22 cellular contexts compared by ENCODE assay signal in the genomic region with DNA sequence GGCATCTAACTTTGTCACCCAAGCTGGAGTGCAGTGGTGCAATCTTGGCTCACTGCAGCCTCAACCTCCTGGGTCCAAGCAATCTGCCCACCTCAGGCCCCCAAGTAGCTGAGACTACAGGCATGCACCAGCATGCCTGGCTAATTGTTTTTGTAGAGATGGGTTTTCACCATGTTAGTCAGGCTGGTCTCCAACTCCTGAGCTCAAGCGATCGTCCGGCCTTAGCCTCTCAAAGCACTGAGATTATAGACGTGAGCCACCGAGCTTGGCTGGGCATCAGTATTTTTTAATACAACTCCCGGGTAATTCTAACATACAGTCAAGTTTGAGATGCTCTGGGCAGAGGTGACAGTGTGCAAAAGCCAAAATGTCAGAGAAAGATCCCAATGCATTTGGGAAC.
DNase-seq lines count a peak whose midpoint lies in the region; ATAC-seq and TF ChIP-seq lines count a peak whose summit lies in the region.
"Had no signal": no experiment of that assay in that cellular context is flagged by ENCODE, and none has a peak within 500 bp of the region (broad histone marks: within the 10 kb centered on the region; RNA-seq: fewer than 3 reads in every experiment).

No MANE protein-coding gene starts in this region.

- BruUV-seq in PC-3 (replicated peaks; lab: Mats Ljungman, UMichigan), result no TSS peak

- H3K4me1 ChIP-seq in CD8-positive, alpha-beta memory T cell (ENCODE audit: insufficient read depth, low read length), result peaks cover 26% of the 10 kb centered on the region
- peaks cover 6% of the 10 kb centered on the region for H3K4me1 ChIP-seq in PC-3 (ENCODE audit: insufficient read depth, low read length)
- H3K4me1 ChIP-seq: BLaER1 treated with 17β-estradiol and CSF1 and Interleukin-3, amounts not matched to agents 10 nM and 100 nM; right lobe of liver had no signal

- H3F3A ChIP-seq in PC-3 (ENCODE audit: low read length, unreplicated experiment), result no peaks in the 10 kb centered on the region

- peaks cover 66% of the 10 kb centered on the region for H3K4me1 Mint-ChIP-seq in activated CD8-positive, alpha-beta memory T cell treated with anti-CD3 and anti-CD28 coated beads, Interleukin-2, amount 10 ng/mL, durations not matched to agents 7 days and 5 days
- H3K4me1 Mint-ChIP-seq in CD8-positive, alpha-beta memory T cell, result peaks cover 42 to 68% (median 60%) of the 10 kb centered on the region in 3 donors
- H3K4me1 Mint-ChIP-seq in activated CD4-positive, alpha-beta memory T cell treated with anti-CD3 and anti-CD28 coated beads, Interleukin-2, amount 10 ng/mL, durations not matched to agents 7 days and 5 days, result peaks cover 75% of the 10 kb centered on the region
- peaks cover 53 to 58% of the 10 kb centered on the region in 2 donors for H3K4me1 Mint-ChIP-seq in natural killer cell

- no peak overlapping the region for H3K4me3 Mint-ChIP-seq in activated CD8-positive, alpha-beta memory T cell treated with anti-CD3 and anti-CD28 coated beads, Interleukin-2, amount 10 ng/mL, durations not matched to agents 7 days and 5 days
- H3K4me3 Mint-ChIP-seq in CD8-positive, alpha-beta memory T cell, result no peak overlapping the region
- no peak overlapping the region for H3K4me3 Mint-ChIP-seq in activated CD4-positive, alpha-beta memory T cell treated with anti-CD3 and anti-CD28 coated beads, Interleukin-2, amount 10 ng/mL, durations not matched to agents 7 days and 5 days
- H3K4me3 Mint-ChIP-seq in natural killer cell, result no peak overlapping the region
- H3K4me3 Mint-ChIP-seq: HFFc6 had no signal

- no peak overlapping the region for H3K27ac ChIP-seq in CD8-positive, alpha-beta memory T cell (ENCODE audit: low read depth, low read length)
- no peak overlapping the region for H3K27ac ChIP-seq in PC-3 (ENCODE audit: low read length)
- H3K27ac ChIP-seq: BLaER1 treated with 17β-estradiol and CSF1 and Interleukin-3, amounts not matched to agents 10 nM and 100 nM; esophagus squamous epithelium; parathyroid adenoma; right lobe of liver; VCaP had no signal

- no peak for DNase-seq in activated CD8-positive, alpha-beta memory T cell treated with anti-CD3 and anti-CD28 coated beads, Interleukin-2, amount 10 ng/mL, durations not matched to agents 7 days and 5 days
- DNase-seq in activated CD8-positive, alpha-beta memory T cell treated with anti-CD3 and anti-CD28 coated beads, Interleukin-2, amount 50 U/mL, for 48 hours, result no peak
- no peak for DNase-seq in CD8-positive, alpha-beta memory T cell
- no peak for DNase-seq in activated CD4-positive, alpha-beta memory T cell treated with anti-CD3 and anti-CD28 coated beads, Interleukin-2, amount 10 ng/mL, durations not matched to agents 7 days and 5 days
- DNase-seq in natural killer cell, result no peak
- DNase-seq in COR-L47 (lab: John Stamatoyannopoulos, UW), result no peak
- no peak for DNase-seq in PC-3
- DNase-seq: ACHN; activated CD8-positive, alpha-beta memory T cell treated with anti-CD3 and anti-CD28 coated beads for 24 hours; activated gamma-delta T cell; effector CD8-positive, alpha-beta T cell; esophagus squamous epithelium; HFFc6; mesenchymal stem cell; naive B cell; right lobe of liver had no signal

- H3K9ac ChIP-seq in PC-3 (ENCODE audit: low read length), result no peak overlapping the region
- H3K9ac ChIP-seq: BLaER1 treated with 17β-estradiol and CSF1 and Interleukin-3, amounts not matched to agents 10 nM and 100 nM; parathyroid adenoma had no signal

- no peaks in the 10 kb centered on the region for H3K9me3 Mint-ChIP-seq in activated CD8-positive, alpha-beta memory T cell treated with anti-CD3 and anti-CD28 coated beads, Interleukin-2, amount 10 ng/mL, durations not matched to agents 7 days and 5 days (ENCODE audit: low read depth)
- no peaks in the 10 kb centered on the region for H3K9me3 Mint-ChIP-seq in CD8-positive, alpha-beta memory T cell
- no peaks in the 10 kb centered on the region for H3K9me3 Mint-ChIP-seq in activated CD4-positive, alpha-beta memory T cell treated with anti-CD3 and anti-CD28 coated beads, Interleukin-2, amount 10 ng/mL, durations not matched to agents 7 days and 5 days
- H3K9me3 Mint-ChIP-seq in natural killer cell, result no peaks in the 10 kb centered on the region
- H3K9me3 Mint-ChIP-seq: HFFc6, naive B cell had no signal

- no peaks in the 10 kb centered on the region for H3K27me3 Mint-ChIP-seq in activated CD8-positive, alpha-beta memory T cell treated with anti-CD3 and anti-CD28 coated beads, Interleukin-2, amount 10 ng/mL, durations not matched to agents 7 days and 5 days
- peaks cover 0 to 1% of the 10 kb centered on the region in 2 donors for H3K27me3 Mint-ChIP-seq in CD8-positive, alpha-beta memory T cell
- no peaks in the 10 kb centered on the region for H3K27me3 Mint-ChIP-seq in activated CD4-positive, alpha-beta memory T cell treated with anti-CD3 and anti-CD28 coated beads, Interleukin-2, amount 10 ng/mL, durations not matched to agents 7 days and 5 days
- H3K27me3 Mint-ChIP-seq in natural killer cell (ENCODE audit: low read depth in 2 of 2), result no peaks in the 10 kb centered on the region
- H3K27me3 Mint-ChIP-seq: naive B cell had no signal

- no peak for ATAC-seq in activated CD8-positive, alpha-beta memory T cell treated with anti-CD3 and anti-CD28 coated beads, Interleukin-2, amount 10 ng/mL, durations not matched to agents 7 days and 5 days
- ATAC-seq in natural killer cell, result no peak
- ATAC-seq in HG03469 (IDR thresholded peaks at IDR 0.05; ENCODE audit: unreplicated experiment), result no peak
- no peak for ATAC-seq in PC-3
- ATAC-seq: HepG2 had no signal

- no peaks in the 10 kb centered on the region for H3K79me2 ChIP-seq in PC-3 (ENCODE audit: low read length)
- H3K79me2 ChIP-seq: parathyroid adenoma had no signal

- H3K4me2 ChIP-seq in PC-3 (ENCODE audit: low read length), result no peak overlapping the region
- H3K4me2 ChIP-seq: BLaER1 treated with 17β-estradiol and CSF1 and Interleukin-3, amounts not matched to agents 10 nM and 100 nM had no signal

- intact Hi-C loops in natural killer cell (cut with micrococcal nuclease) (no loop called here), PC-3 (cut with micrococcal nuclease) (no loop called here)

- peak overlapping the region; percentile 86 for H3K27ac Mint-ChIP-seq in activated CD8-positive, alpha-beta memory T cell treated with anti-CD3 and anti-CD28 coated beads, Interleukin-2, amount 10 ng/mL, durations not matched to agents 7 days and 5 days
- H3K27ac Mint-ChIP-seq in CD8-positive, alpha-beta memory T cell, result peak overlapping the region in 5 of 8 donors; percentile 5 to 84 (median 66)
- H3K27ac Mint-ChIP-seq in activated CD4-positive, alpha-beta memory T cell treated with anti-CD3 and anti-CD28 coated beads, Interleukin-2, amount 10 ng/mL, durations not matched to agents 7 days and 5 days, result peak overlapping the region; percentile 75
- peak overlapping the region; percentile 69 to 82 for H3K27ac Mint-ChIP-seq in natural killer cell
- H3K27ac Mint-ChIP-seq: HFFc6 had no signal

- no peaks in the 10 kb centered on the region for H3K9me3 ChIP-seq in CD8-positive, alpha-beta memory T cell (ENCODE audit: low read length)
- no peaks in the 10 kb centered on the region for H3K9me3 ChIP-seq in PC-3 (ENCODE audit: low read length)
- H3K9me3 ChIP-seq: BLaER1 treated with 17β-estradiol and CSF1 and Interleukin-3, amounts not matched to agents 10 nM and 100 nM; esophagus squamous epithelium; right lobe of liver; tibial nerve had no signal

- TF ChIP-seq CTCF in natural killer cell (IDR thresholded peaks at IDR 0.05) (no peak), PC-3 (conservative IDR thresholded peaks at IDR 0.05; ENCODE audit: low read depth, low read length) (no peak)

- no peaks in the 10 kb centered on the region for H4K20me1 ChIP-seq in PC-3 (ENCODE audit: low read length)
- H4K20me1 ChIP-seq: BLaER1 treated with 17β-estradiol and CSF1 and Interleukin-3, amounts not matched to agents 10 nM and 100 nM had no signal

- CTCF ChIA-PET in activated CD8-positive, alpha-beta memory T cell treated with anti-CD3 and anti-CD28 coated beads, Interleukin-2, amount 10 ng/mL, durations not matched to agents 7 days and 5 days (lab: Charles Lee), result no interaction called here
- CTCF ChIA-PET in CD8-positive, alpha-beta memory T cell (lab: Charles Lee), result interaction anchor here (0.8 kb wide), 1 partner anchor 126 kb away, joined by 3 read pairs; no protein-coding TSS in a partner anchor
- CTCF ChIA-PET in activated CD4-positive, alpha-beta memory T cell treated with anti-CD3 and anti-CD28 coated beads, Interleukin-2, amount 10 ng/mL, durations not matched to agents 7 days and 5 days (lab: Charles Lee), result no interaction called here
- CTCF ChIA-PET in PC-3 (lab: Charles Lee), result no interaction called here

- no peaks in the 10 kb centered on the region for H3K27me3 ChIP-seq in CD8-positive, alpha-beta memory T cell (ENCODE audit: insufficient read depth, low read length, poor library complexity, severe bottlenecking)
- H3K27me3 ChIP-seq in PC-3 (ENCODE audit: low read length), result no peaks in the 10 kb centered on the region
- H3K27me3 ChIP-seq: BLaER1 treated with 17β-estradiol and CSF1 and Interleukin-3, amounts not matched to agents 10 nM and 100 nM; esophagus squamous epithelium; right lobe of liver; tibial nerve had no signal

- no peak overlapping the region for H2AFZ ChIP-seq in PC-3 (ENCODE audit: low read length)

- peaks cover 67% of the 10 kb centered on the region for H3K36me3 Mint-ChIP-seq in activated CD8-positive, alpha-beta memory T cell treated with anti-CD3 and anti-CD28 coated beads, Interleukin-2, amount 10 ng/mL, durations not matched to agents 7 days and 5 days
- peaks cover 6 to 87% (median 31%) of the 10 kb centered on the region in 3 donors for H3K36me3 Mint-ChIP-seq in CD8-positive, alpha-beta memory T cell
- peaks cover 85% of the 10 kb centered on the region for H3K36me3 Mint-ChIP-seq in activated CD4-positive, alpha-beta memory T cell treated with anti-CD3 and anti-CD28 coated beads, Interleukin-2, amount 10 ng/mL, durations not matched to agents 7 days and 5 days (ENCODE audit: low read depth)
- H3K36me3 Mint-ChIP-seq in natural killer cell, result peaks cover 8% of the 10 kb centered on the region

- peaks cover 28% of the 10 kb centered on the region for H3K36me3 ChIP-seq in CD8-positive, alpha-beta memory T cell (ENCODE audit: insufficient read depth, low read length)
- no peaks in the 10 kb centered on the region for H3K36me3 ChIP-seq in PC-3 (ENCODE audit: low read depth, low read length)

- POLR2A ChIA-PET in CD8-positive, alpha-beta memory T cell (lab: Charles Lee), result no interaction called here
- POLR2A ChIA-PET in activated CD4-positive, alpha-beta memory T cell treated with anti-CD3 and anti-CD28 coated beads, Interleukin-2, amount 10 ng/mL, durations not matched to agents 7 days and 5 days (lab: Charles Lee), result no interaction called here
- POLR2A ChIA-PET in PC-3 (lab: Charles Lee; ENCODE audit: unreplicated experiment), result no interaction called here

- no peaks in the 10 kb centered on the region for H3K9me2 ChIP-seq in PC-3 (replicated peaks; ENCODE audit: low read length)

- no peak overlapping the region for H3K4me3 ChIP-seq in CD8-positive, alpha-beta memory T cell (ENCODE audit: low read length)
- no peak overlapping the region for H3K4me3 ChIP-seq in PC-3 (ENCODE audit: low read length)
- H3K4me3 ChIP-seq: BLaER1 treated with 17β-estradiol and CSF1 and Interleukin-3, amounts not matched to agents 10 nM and 100 nM; esophagus squamous epithelium; right lobe of liver; tibial nerve had no signal
